7 cellular contexts compared by ENCODE assay signal in the genomic region with DNA sequence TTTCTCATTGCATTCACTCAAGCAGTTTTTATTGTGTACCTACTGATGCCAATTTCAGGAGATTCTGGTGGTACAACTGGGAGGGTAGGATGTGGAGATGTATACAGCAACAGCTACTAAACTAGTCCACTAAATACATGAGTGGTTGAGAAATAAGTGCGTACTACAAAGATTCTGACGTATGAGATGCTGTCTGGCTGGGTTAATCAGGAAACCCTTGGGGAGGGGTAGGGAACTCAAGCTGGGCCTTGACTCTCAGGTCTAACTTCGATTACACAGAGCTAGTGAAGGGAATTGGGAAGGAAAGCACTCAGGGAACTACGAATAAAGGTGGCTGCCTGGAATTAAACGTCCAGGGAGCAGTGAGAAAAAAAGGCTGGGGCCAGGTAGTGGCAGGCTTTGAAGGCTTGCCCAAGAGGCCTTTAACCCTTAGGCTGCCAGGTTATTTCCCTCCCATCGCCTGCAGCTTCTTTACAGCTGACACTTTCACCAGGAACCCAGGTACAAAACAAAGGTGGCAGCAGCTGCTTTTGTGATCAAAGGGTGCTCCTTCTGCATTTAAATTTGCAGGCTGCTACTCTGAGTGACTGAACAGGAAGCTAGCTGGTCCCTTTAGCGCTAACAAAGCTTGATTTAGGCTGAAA. TPM values are rescaled to one million over a fixed set of nuclear protein-coding genes. Genes with fewer than 3 reads are reported as not detected.
A peak's percentile ranks its signal among the peaks of the same experiment; 100 is the strongest.
DNase-seq lines count a peak whose midpoint lies in the region; ATAC-seq and TF ChIP-seq lines count a peak whose summit lies in the region.
"Had no signal": no experiment of that assay in that cellular context is flagged by ENCODE, and none has a peak within 500 bp of the region (broad histone marks: within the 10 kb centered on the region; RNA-seq: fewer than 3 reads in every experiment).

No MANE protein-coding gene starts in this region.

- no peak overlapping the region for H2BK12ac ChIP-seq in neuronal stem cell (ENCODE audit: low read length)

- peaks cover 48% of the 10 kb centered on the region for H3K4me1 Mint-ChIP-seq in GM23338
- peaks cover 35% of the 10 kb centered on the region for H3K4me1 Mint-ChIP-seq in activated T-helper 2 cell treated with anti-CD3 and anti-CD28 coated beads, Interferon-gamma antibody, Interleukin-2, Interleukin-4, amounts not matched to agents 10 μg/mL and 5 μg/mL and 100 μg/mL, durations not matched to agents 14 hours and 24 hours and 36 hours (ENCODE audit: low read depth)

- H3K27me3 Mint-ChIP-seq in GM23338 (ENCODE audit: insufficient read depth, low read depth, poor library complexity): peaks cover 8% of the 10 kb centered on the region
- H3K27me3 Mint-ChIP-seq in activated T-helper 2 cell treated with anti-CD3 and anti-CD28 coated beads, Interferon-gamma antibody, Interleukin-2, Interleukin-4, amounts not matched to agents 10 μg/mL and 5 μg/mL and 100 μg/mL, durations not matched to agents 14 hours and 24 hours and 36 hours (ENCODE audit: low read depth): peaks cover 5% of the 10 kb centered on the region

- WGBS in neuronal stem cell (ENCODE audit: extremely low coverage in 2 of 2, insufficient read length in 2 of 2, insufficient replicate concordance in 1 of 2), 2 donors: no CpG with 5 or more reads among the region's 7 CpGs

- peaks cover 14% of the 10 kb centered on the region for H3K79me1 ChIP-seq in neuronal stem cell (ENCODE audit: low read depth, low read length)

- H2BK15ac ChIP-seq in neuronal stem cell (ENCODE audit: low read length): no peak overlapping the region

- no peak overlapping the region for H3K18ac ChIP-seq in neuronal stem cell (ENCODE audit: low read length)

- TF ChIP-seq CTCF in GM23338 (conservative IDR thresholded peaks at IDR 0.05; ENCODE audit: low read depth in 2 of 2): no peak

- H3K4me2 ChIP-seq in GM23338 (peak overlapping the region; percentile 61), neuronal stem cell (ENCODE audit: insufficient read depth, low read length, poor library complexity, severe bottlenecking) (no peak overlapping the region)

- H2AFZ ChIP-seq in GM23338 (no peak overlapping the region), neuronal stem cell (ENCODE audit: low read length) (no peak overlapping the region)

- no peak overlapping the region for H3K23ac ChIP-seq in neuronal stem cell (ENCODE audit: low read depth, low read length, poor library complexity)

- H3K4me3 ChIP-seq in GM23338 (peak overlapping the region; percentile 20), neuronal stem cell (ENCODE audit: low read length in 2 of 2) (no peak overlapping the region)

- peaks cover 12% of the 10 kb centered on the region; the same call in 1 of the 2 replicates for H3F3A ChIP-seq in GM23338 (replicated peaks; ENCODE audit: low read depth)

- H4K91ac ChIP-seq in neuronal stem cell (ENCODE audit: low read depth, low read length, poor library complexity): no peak overlapping the region

- DNase-seq in GM23338 (ENCODE audit: low spot score) (peak; percentile 73), medulla oblongata (ENCODE audit: extremely low spot score) (peak; percentile 20), C1 segment of cervical spinal cord (lab: John Stamatoyannopoulos, UW) (no peak), neuronal stem cell (ENCODE audit: low spot score) (no peak), RKO (ENCODE audit: low spot score) (no peak)
- DNase-seq in activated T-helper 2 cell treated with anti-CD3 and anti-CD28 coated beads, Interferon-gamma antibody, Interleukin-2, Interleukin-4, amounts not matched to agents 10 μg/mL and 5 μg/mL and 100 μg/mL, durations not matched to agents 14 hours and 24 hours and 36 hours (ENCODE audit: low spot score): no peak

- H3K9me3 ChIP-seq in neuronal stem cell (replicated peaks in 1 of 2; ENCODE audit: control insufficient read depth in 2 of 2, insufficient read depth in 1 of 2, low read depth in 1 of 2, low read length in 2 of 2): no peaks in the 10 kb centered on the region

- H3K4me1 ChIP-seq in GM23338 (ENCODE audit: insufficient read depth): peaks cover 59% of the 10 kb centered on the region
- H3K4me1 ChIP-seq in neuronal stem cell (ENCODE audit: control insufficient read depth in 2 of 2, insufficient read depth in 1 of 2, low read depth in 1 of 2, low read length in 2 of 2): peaks cover 9 to 13% of the 10 kb centered on the region in 2 donors

- intact Hi-C loops in activated T-helper 2 cell treated with anti-CD3 and anti-CD28 coated beads, Interferon-gamma antibody, Interleukin-2, Interleukin-4, amounts not matched to agents 10 μg/mL and 5 μg/mL and 100 μg/mL, durations not matched to agents 14 hours and 24 hours and 36 hours (cut with micrococcal nuclease): loop anchor here (5.0 kb wide), 2 partner anchors 163 to 178 kb away; a partner anchor contains a TSS

- no peak for ATAC-seq in GM23338

- H3K27me3 ChIP-seq in GM23338 (ENCODE audit: insufficient read depth) (peaks cover 5% of the 10 kb centered on the region), neuronal stem cell (ENCODE audit: control insufficient read depth in 3 of 3, insufficient read depth in 3 of 3, low read depth in 1 of 3, low read length in 3 of 3) (peaks cover 0 to 7% (median 5%) of the 10 kb centered on the region in 3 experiments)

- peak overlapping the region; percentile 83 for H3K4me3 Mint-ChIP-seq in GM23338
- peak overlapping the region; percentile 13 for H3K4me3 Mint-ChIP-seq in activated T-helper 2 cell treated with anti-CD3 and anti-CD28 coated beads, Interferon-gamma antibody, Interleukin-2, Interleukin-4, amounts not matched to agents 10 μg/mL and 5 μg/mL and 100 μg/mL, durations not matched to agents 14 hours and 24 hours and 36 hours (ENCODE audit: low read depth)

- no peak overlapping the region for H2BK120ac ChIP-seq in neuronal stem cell (ENCODE audit: low read depth, low read length)

- H3K9me3 Mint-ChIP-seq in GM23338: no peaks in the 10 kb centered on the region
- no peaks in the 10 kb centered on the region for H3K9me3 Mint-ChIP-seq in activated T-helper 2 cell treated with anti-CD3 and anti-CD28 coated beads, Interferon-gamma antibody, Interleukin-2, Interleukin-4, amounts not matched to agents 10 μg/mL and 5 μg/mL and 100 μg/mL, durations not matched to agents 14 hours and 24 hours and 36 hours

- H3K27ac ChIP-seq in GM23338 (ENCODE audit: low read depth) (peak overlapping the region; percentile 1; the same call in 1 of the 2 replicates), neuronal stem cell (replicated peaks; ENCODE audit: low read length) (no peak overlapping the region)
- H3K27ac ChIP-seq: HL-60 had no signal

- H3K4ac ChIP-seq in neuronal stem cell (ENCODE audit: low read length): no peak overlapping the region

- no peak overlapping the region for H3K14ac ChIP-seq in neuronal stem cell (ENCODE audit: low read length)

- H3K79me2 ChIP-seq in GM23338 (replicated peaks; ENCODE audit: insufficient read depth): peaks cover 77% of the 10 kb centered on the region

- no peak overlapping the region for H2BK5ac ChIP-seq in neuronal stem cell (ENCODE audit: low read length)

- peaks cover 62% of the 10 kb centered on the region for H4K20me1 ChIP-seq in GM23338 (replicated peaks; ENCODE audit: insufficient read depth)

- H4K8ac ChIP-seq in neuronal stem cell (ENCODE audit: low read depth, low read length): no peak overlapping the region

- H3K9ac ChIP-seq in neuronal stem cell (ENCODE audit: low read depth, low read length, poor library complexity): no peak overlapping the region

- H3K36me3 Mint-ChIP-seq in GM23338 (ENCODE audit: low read depth): no peaks in the 10 kb centered on the region; the same call in 1 of the 3 replicates
- peaks cover 25% of the 10 kb centered on the region for H3K36me3 Mint-ChIP-seq in activated T-helper 2 cell treated with anti-CD3 and anti-CD28 coated beads, Interferon-gamma antibody, Interleukin-2, Interleukin-4, amounts not matched to agents 10 μg/mL and 5 μg/mL and 100 μg/mL, durations not matched to agents 14 hours and 24 hours and 36 hours (ENCODE audit: low read depth)

- H3K36me3 ChIP-seq in GM23338 (ENCODE audit: insufficient read depth): no peaks in the 10 kb centered on the region
- H3K36me3 ChIP-seq in neuronal stem cell (replicated peaks in 1 of 2; ENCODE audit: control insufficient read depth in 2 of 2, insufficient read depth in 2 of 2, low read length in 2 of 2): peaks cover 1 to 17% of the 10 kb centered on the region in 2 donors

- no peaks in the 10 kb centered on the region for H3K9me2 ChIP-seq in GM23338 (ENCODE audit: insufficient read depth)

- no peak overlapping the region for H2AK5ac ChIP-seq in neuronal stem cell (ENCODE audit: low read depth, low read length)

- peak overlapping the region; percentile 76 for H3K27ac Mint-ChIP-seq in GM23338
- H3K27ac Mint-ChIP-seq in activated T-helper 2 cell treated with anti-CD3 and anti-CD28 coated beads, Interferon-gamma antibody, Interleukin-2, Interleukin-4, amounts not matched to agents 10 μg/mL and 5 μg/mL and 100 μg/mL, durations not matched to agents 14 hours and 24 hours and 36 hours: no peak overlapping the region

RNA-seq across cellular contexts. Expression of a gene that starts 3.2 kb away (rescaled TPM):
- total RNA-seq in GM23338 (2014; rRNA removed; shearing (Covaris generic)): 221 and 252 TPM in 2 replicates
- 74.7 and 81.5 TPM in 2 replicates for polyA plus RNA-seq in GM23338 (2016; fragmentation: Nextera tagmentation; extraction: Ambion mirVana)
- total RNA-seq in activated T-helper 2 cell treated with anti-CD3 and anti-CD28 coated beads, Interferon-gamma antibody, Interleukin-2, Interleukin-4, amounts not matched to agents 10 μg/mL and 5 μg/mL and 100 μg/mL, durations not matched to agents 14 hours and 24 hours and 36 hours: 106 and 108 TPM in 2 replicates
- polyA plus RNA-seq in neuronal stem cell (2013, experiment 1 of 2): 105 TPM
- polyA plus RNA-seq in neuronal stem cell (2013, experiment 2 of 2): 107 TPM

RNA-seq across cellular contexts. Expression of a gene that starts 3.7 kb away (rescaled TPM):
- total RNA-seq in GM23338 (2014; rRNA removed; shearing (Covaris generic)): 21.5 and 29.0 TPM in 2 replicates
- 17.3 and 20.4 TPM in 2 replicates for polyA plus RNA-seq in GM23338 (2016; fragmentation: Nextera tagmentation; extraction: Ambion mirVana)
- total RNA-seq in activated T-helper 2 cell treated with anti-CD3 and anti-CD28 coated beads, Interferon-gamma antibody, Interleukin-2, Interleukin-4, amounts not matched to agents 10 μg/mL and 5 μg/mL and 100 μg/mL, durations not matched to agents 14 hours and 24 hours and 36 hours: 1.6 and 1.8 TPM in 2 replicates
- polyA plus RNA-seq in neuronal stem cell (2013, experiment 1 of 2): 14.8 TPM
- 13.8 TPM for polyA plus RNA-seq in neuronal stem cell (2013, experiment 2 of 2)

RNA-seq across cellular contexts. Expression of a gene that starts 49.0 kb away (rescaled TPM):
- 58.1 and 58.2 TPM in 2 replicates for total RNA-seq in GM23338 (2014; rRNA removed; shearing (Covaris generic))
- polyA plus RNA-seq in GM23338 (2016; fragmentation: Nextera tagmentation; extraction: Ambion mirVana): 33.3 and 35.1 TPM in 2 replicates
- total RNA-seq in activated T-helper 2 cell treated with anti-CD3 and anti-CD28 coated beads, Interferon-gamma antibody, Interleukin-2, Interleukin-4, amounts not matched to agents 10 μg/mL and 5 μg/mL and 100 μg/mL, durations not matched to agents 14 hours and 24 hours and 36 hours: 41.4 and 52.9 TPM in 2 replicates
- 23.5 TPM for polyA plus RNA-seq in neuronal stem cell (2013, experiment 1 of 2)
- 23.2 TPM for polyA plus RNA-seq in neuronal stem cell (2013, experiment 2 of 2)

RNA-seq across cellular contexts. Expression of a gene that starts 49.2 kb away (rescaled TPM):
- total RNA-seq in GM23338 (2014; rRNA removed; shearing (Covaris generic)): 63.6 and 66.3 TPM in 2 replicates
- 127 and 131 TPM in 2 replicates for polyA plus RNA-seq in GM23338 (2016; fragmentation: Nextera tagmentation; extraction: Ambion mirVana)
- 49.9 and 53.4 TPM in 2 replicates for total RNA-seq in activated T-helper 2 cell treated with anti-CD3 and anti-CD28 coated beads, Interferon-gamma antibody, Interleukin-2, Interleukin-4, amounts not matched to agents 10 μg/mL and 5 μg/mL and 100 μg/mL, durations not matched to agents 14 hours and 24 hours and 36 hours
- polyA plus RNA-seq in neuronal stem cell (2013, experiment 1 of 2): 57.3 TPM
- polyA plus RNA-seq in neuronal stem cell (2013, experiment 2 of 2): 58.3 TPM

Comparison
In these comparisons a context has a peak if more than half of its experiments do, and no peak if none do; other contexts are left out.
1. DNase-seq: peak in GM23338 (single experiment) and medulla oblongata (single experiment); none in activated T-helper 2 cell treated with anti-CD3 and anti-CD28 coated beads, Interferon-gamma antibody, Interleukin-2, Interleukin-4, amounts not matched to agents 10 μg/mL and 5 μg/mL and 100 μg/mL, durations not matched to agents 14 hours and 24 hours and 36 hours (single experiment), C1 segment of cervical spinal cord (0 of 14), neuronal stem cell (single experiment) and RKO (single experiment).